29 cellular contexts compared by ENCODE assay signal in genomic region chr12:109610523-109610922, GRCh38.
"Had no signal": no experiment of that assay in that cellular context is flagged by ENCODE, and none has a peak within 500 bp of the region (broad histone marks: within the 10 kb centered on the region; RNA-seq: fewer than 3 reads in every experiment).

No MANE protein-coding gene starts in this region.

- H3K36me3 ChIP-seq: neural progenitor cell, ovary, spleen, suprapubic skin, tibial artery, transverse colon, upper lobe of right lung, uterus had no signal

- H3K4me2 ChIP-seq: neural progenitor cell, smooth muscle cell had no signal

- DNase-seq: naive thymus-derived CD4-positive, alpha-beta T cell; natural killer cell; occipital lobe; ovary; posterior cingulate gyrus; psoas muscle; right cardiac atrium; spleen; stimulated activated CD4-positive, alpha-beta T cell treated with anti-CD3 and anti-CD28 coated beads, Interleukin-12 subunit alpha, Interleukin-12 subunit beta, amount 100 ng/mL, for 4 hours; stimulated activated CD4-positive, alpha-beta T cell treated with anti-CD3 and anti-CD28 coated beads, Interleukin-1b, Interleukin-23, amount 100 ng/mL, for 48 hours; stimulated activated CD4-positive, alpha-beta T cell treated with anti-CD3 and anti-CD28 coated beads, Interleukin-4, amount 100 ng/mL, for 1 hour; stimulated activated CD4-positive, alpha-beta T cell treated with anti-CD3 and anti-CD28 coated beads, Interleukin-4, amount 100 ng/mL, for 4 hours; stimulated activated CD8-positive, alpha-beta memory T cell treated with anti-CD3 and anti-CD28 coated beads, Interleukin-4, amount 100 ng/mL, for 48 hours; stimulated activated naive CD4-positive, alpha-beta T cell; stimulated activated naive CD8-positive, alpha-beta T cell treated with anti-CD3 and anti-CD28 coated beads, Interleukin-15, amount 100 ng/mL, for 72 hours; stimulated activated naive CD8-positive, alpha-beta T cell treated with anti-CD3 and anti-CD28 coated beads, Interleukin-15, Interleukin-2, amounts not matched to agents 100 U/mL and 50 U/mL, for 24 hours; substantia nigra; testis; tibial artery; transverse colon; upper lobe of right lung; uterus had no signal

- H3K4me3 ChIP-seq: neural progenitor cell, ovary, psoas muscle, skin epidermis, smooth muscle cell, spleen, suprapubic skin, testis, tibial artery, transverse colon, upper lobe of right lung, uterus had no signal

- ATAC-seq: naive thymus-derived CD4-positive, alpha-beta T cell; natural killer cell; psoas muscle; right cardiac atrium; sciatic nerve; stimulated activated memory B cell treated with anti-CD40 and anti-IgM and Interleukin-4, amounts not matched to agents 10 μg/mL and 1 μg/mL and 100 μg/mL, for 72 hours; stimulated activated naive CD8-positive, alpha-beta T cell treated with anti-CD3 and anti-CD28 coated beads, Interleukin-15, amount 100 ng/mL, for 72 hours; stimulated activated naive CD8-positive, alpha-beta T cell treated with anti-CD3 and anti-CD28 coated beads, Interleukin-15, Interleukin-2, amounts not matched to agents 100 U/mL and 50 U/mL, for 24 hours; upper lobe of right lung had no signal

- H3K9me3 ChIP-seq: ovary, psoas muscle, spleen, suprapubic skin, testis, tibial artery, transverse colon, upper lobe of right lung, uterus had no signal

- H3K9ac ChIP-seq: neural progenitor cell, parathyroid adenoma had no signal

- H3K27me3 ChIP-seq: neural progenitor cell, ovary, testis had no signal

- H2AFZ ChIP-seq: neural progenitor cell, parathyroid adenoma had no signal

- H3K4me1 ChIP-seq: spleen, suprapubic skin, testis, upper lobe of right lung, uterus had no signal

- H3K79me2 ChIP-seq: parathyroid adenoma had no signal

- H3K27ac ChIP-seq: neural progenitor cell, ovary, parathyroid adenoma, psoas muscle, skin epidermis, spleen, suprapubic skin, testis, tibial artery, transverse colon, upper lobe of right lung, uterus had no signal
